ENCODE assay signal across 15 cellular contexts in the genomic region with DNA sequence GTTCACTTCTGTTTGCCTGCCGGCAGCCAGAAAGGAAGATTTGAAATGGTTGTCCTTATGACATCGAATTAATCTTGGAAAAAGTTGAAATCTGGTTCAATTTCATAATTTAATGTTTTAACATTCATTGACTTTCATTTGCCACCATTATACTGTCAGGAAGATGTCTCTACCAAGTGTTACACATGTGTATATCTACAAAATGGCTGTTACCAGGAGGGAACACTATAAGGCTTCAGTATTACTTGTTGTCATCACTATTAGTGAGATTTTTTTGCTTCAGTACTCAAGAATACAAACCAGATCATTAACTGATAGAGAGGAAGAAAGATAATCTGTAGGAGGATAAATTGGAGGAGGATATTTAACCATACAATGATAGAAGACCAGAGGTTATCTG.
DNase-seq lines count a peak whose midpoint lies in the region; ATAC-seq and TF ChIP-seq lines count a peak whose summit lies in the region.
"Had no signal": no experiment of that assay in that cellular context is flagged by ENCODE, and none has a peak within 500 bp of the region (broad histone marks: within the 10 kb centered on the region; RNA-seq: fewer than 3 reads in every experiment).

No MANE protein-coding gene starts in this region.

- peak overlapping the region; percentile 38 for H3K27ac ChIP-seq in left ventricle myocardium inferior (replicated peaks)
- H3K27ac ChIP-seq in MM.1S (ENCODE audit: low read length), result no peak overlapping the region
- H3K27ac ChIP-seq in skeletal muscle tissue (ENCODE audit: low read depth, low read length), result peak overlapping the region; percentile 14
- H3K27ac ChIP-seq: PC-9 had no signal

- peaks cover 13% of the 10 kb centered on the region for H3K4me1 ChIP-seq in left ventricle myocardium inferior
- H3K4me1 ChIP-seq in MM.1S (ENCODE audit: low read length), result peaks cover 4% of the 10 kb centered on the region; the same call in 1 of the 2 replicates
- H3K4me1 ChIP-seq in skeletal muscle tissue (ENCODE audit: control insufficient read depth in 3 of 3, insufficient read depth in 3 of 3, low read length in 3 of 3), result peaks cover 11 to 16% (median 11%) of the 10 kb centered on the region in 3 donors
- no peaks in the 10 kb centered on the region for H3K4me1 ChIP-seq in mucosa of descending colon (ENCODE audit: low read depth)

- no peaks in the 10 kb centered on the region for H4K20me1 ChIP-seq in MM.1S (ENCODE audit: insufficient read depth, low read length)

- H3K36me3 ChIP-seq in left ventricle myocardium inferior (no peaks in the 10 kb centered on the region), MM.1S (replicated peaks; ENCODE audit: insufficient read depth, low read length) (no peaks in the 10 kb centered on the region), skeletal muscle tissue (ENCODE audit: control insufficient read depth in 3 of 3, insufficient read depth in 3 of 3, low read length in 3 of 3) (no peaks in the 10 kb centered on the region), mucosa of descending colon (ENCODE audit: low read depth) (no peaks in the 10 kb centered on the region)

- ATAC-seq in left ventricle myocardium superior (no peak), mucosa of descending colon (no peak), HG03097 (IDR thresholded peaks at IDR 0.05; ENCODE audit: low FRiP score, unreplicated experiment) (no peak)
- ATAC-seq: GM12878 had no signal

- H3K9ac ChIP-seq in MM.1S (ENCODE audit: low read length) (no peak overlapping the region), skeletal muscle tissue (ENCODE audit: low read depth in 1 of 3, low read length in 3 of 3) (no peak overlapping the region)

- H3K79me2 ChIP-seq in MM.1S (ENCODE audit: low read length), result peaks cover 7% of the 10 kb centered on the region; the same call in 1 of the 2 replicates

- TF ChIP-seq CTCF in left ventricle myocardium inferior (IDR thresholded peaks at IDR 0.05; ENCODE audit: borderline replicate concordance) (no peak), MM.1S (IDR thresholded peaks at IDR 0.05; ENCODE audit: low read length) (no peak), mucosa of descending colon (IDR thresholded peaks at IDR 0.05) (no peak)

- H2AFZ ChIP-seq in MM.1S (ENCODE audit: low read length), result no peak overlapping the region
- H2AFZ ChIP-seq: PC-9 had no signal

- no peaks in the 10 kb centered on the region for H3F3A ChIP-seq in MM.1S (ENCODE audit: insufficient read depth, low read length)

- intact Hi-C loops in left ventricle myocardium inferior (cut with micrococcal nuclease), result no loop called here
- intact Hi-C loops in left ventricle myocardium superior (cut with micrococcal nuclease), result no loop called here
- intact Hi-C loops in mucosa of descending colon (cut with DNase I, micrococcal nuclease), result no loop called here

- DNase-seq in left ventricle myocardium inferior (no peak), left ventricle myocardium superior (no peak), MM.1S (no peak), medulla oblongata (ENCODE audit: extremely low spot score) (peak; percentile 8), T-helper 1 cell (no peak), mucosa of descending colon (no peak)
- DNase-seq: DMS79, HCEC 1CT, NCI-H1092 treated with DMSO at 0.1 percent for 48 hours, NCI-H1694 treated with DMSO at 0.1 percent for 48 hours, NCI-H69, PC-9 had no signal

- no peaks in the 10 kb centered on the region for H3K9me2 ChIP-seq in MM.1S (replicated peaks; ENCODE audit: insufficient read depth, low read length)

- no peaks in the 10 kb centered on the region for H3K27me3 ChIP-seq in left ventricle myocardium inferior (ENCODE audit: low read depth)
- no peaks in the 10 kb centered on the region for H3K27me3 ChIP-seq in MM.1S (replicated peaks; ENCODE audit: insufficient read depth, low read length)
- H3K27me3 ChIP-seq in skeletal muscle tissue (ENCODE audit: control insufficient read depth in 3 of 3, insufficient read depth in 3 of 3, low read length in 3 of 3), result no peaks in the 10 kb centered on the region

- no peaks in the 10 kb centered on the region for H3K9me3 ChIP-seq in left ventricle myocardium inferior (replicated peaks)
- no peaks in the 10 kb centered on the region for H3K9me3 ChIP-seq in MM.1S (replicated peaks; ENCODE audit: insufficient read depth, low read length)
- no peaks in the 10 kb centered on the region for H3K9me3 ChIP-seq in skeletal muscle tissue (ENCODE audit: control insufficient read depth in 3 of 3, low read length in 3 of 3)
- no peaks in the 10 kb centered on the region for H3K9me3 ChIP-seq in mucosa of descending colon

- H3K4me2 ChIP-seq in MM.1S (ENCODE audit: low read depth, low read length), result peak overlapping the region; percentile 62; the same call in 1 of the 2 replicates
- H3K4me2 ChIP-seq: PC-9 had no signal

- H3K4me3 ChIP-seq in left ventricle myocardium inferior, result peak overlapping the region; percentile 36
- no peak overlapping the region for H3K4me3 ChIP-seq in MM.1S (ENCODE audit: low read length)
- peak overlapping the region in 1 of 3 donors; percentile 35 for H3K4me3 ChIP-seq in skeletal muscle tissue (ENCODE audit: low read length in 3 of 3)
- H3K4me3 ChIP-seq in mucosa of descending colon, result no peak overlapping the region
- H3K4me3 ChIP-seq: GM12878, PC-9 had no signal
